ENCODE assay signal across 2 cellular contexts in genomic region chr22:46744581-46744980, GRCh38.
TF ChIP-seq lines count a peak whose summit lies in the region.

No MANE protein-coding gene starts in this region.

TF ChIP-seq in IMR-90, 13 proteins besides CTCF, POLR2A, EP300 and RAD21 (continued from another document):
- TF ChIP-seq SMC3 (IDR thresholded peaks at IDR 0.05; ENCODE audit: low read depth, low read length) = no peak
- no peak for TF ChIP-seq BHLHE40 (IDR thresholded peaks at IDR 0.05; ENCODE audit: low read depth, low read length)
- TF ChIP-seq USF2 (IDR thresholded peaks at IDR 0.05; ENCODE audit: low read depth, low read length) = no peak
- TF ChIP-seq NFE2L2 (IDR thresholded peaks at IDR 0.05; ENCODE audit: low read depth, low read length) = no peak
- no peak for TF ChIP-seq FOS (IDR thresholded peaks at IDR 0.05; ENCODE audit: low read depth, low read length)
- no peak for TF ChIP-seq CHD1 (IDR thresholded peaks at IDR 0.05; ENCODE audit: low read depth, low read length)
- no peak for TF ChIP-seq MXI1 (IDR thresholded peaks at IDR 0.05; ENCODE audit: borderline replicate concordance, low read depth, low read length)
- TF ChIP-seq ELK1 (IDR thresholded peaks at IDR 0.05; ENCODE audit: borderline replicate concordance, low read depth, low read length) = no peak

TF ChIP-seq in WTC11, 78 proteins besides CTCF, POLR2A, EP300 and RAD21 (continued from another document):
- TF ChIP-seq ZBTB43 (CRISPR knock-in tag; IDR thresholded peaks at IDR 0.05) = no peak
- TF ChIP-seq HMGA2 (CRISPR knock-in tag; IDR thresholded peaks at IDR 0.05) = no peak
- TF ChIP-seq FOXJ3 (CRISPR knock-in tag; IDR thresholded peaks at IDR 0.05; ENCODE audit: borderline replicate concordance) = no peak
- no peak for TF ChIP-seq MYBL2 (CRISPR knock-in tag; IDR thresholded peaks at IDR 0.05)
- TF ChIP-seq PREB (CRISPR knock-in tag; IDR thresholded peaks at IDR 0.05; ENCODE audit: borderline replicate concordance) = no peak
- TF ChIP-seq IRF2 (CRISPR knock-in tag; IDR thresholded peaks at IDR 0.05; ENCODE audit: borderline replicate concordance, low read depth) = no peak
- no peak for TF ChIP-seq NFYB (CRISPR knock-in tag; conservative IDR thresholded peaks at IDR 0.05; ENCODE audit: low read depth)
- TF ChIP-seq ZMAT4 (CRISPR knock-in tag; IDR thresholded peaks at IDR 0.05) = no peak
- TF ChIP-seq ZNF263 (CRISPR knock-in tag; IDR thresholded peaks at IDR 0.05; ENCODE audit: low read depth) = no peak
- TF ChIP-seq SOX15 (CRISPR knock-in tag; IDR thresholded peaks at IDR 0.05) = no peak
- TF ChIP-seq ATF1 (CRISPR knock-in tag; IDR thresholded peaks at IDR 0.05) = no peak
